1 cellular context compared by ENCODE assay signal in the genomic region with DNA sequence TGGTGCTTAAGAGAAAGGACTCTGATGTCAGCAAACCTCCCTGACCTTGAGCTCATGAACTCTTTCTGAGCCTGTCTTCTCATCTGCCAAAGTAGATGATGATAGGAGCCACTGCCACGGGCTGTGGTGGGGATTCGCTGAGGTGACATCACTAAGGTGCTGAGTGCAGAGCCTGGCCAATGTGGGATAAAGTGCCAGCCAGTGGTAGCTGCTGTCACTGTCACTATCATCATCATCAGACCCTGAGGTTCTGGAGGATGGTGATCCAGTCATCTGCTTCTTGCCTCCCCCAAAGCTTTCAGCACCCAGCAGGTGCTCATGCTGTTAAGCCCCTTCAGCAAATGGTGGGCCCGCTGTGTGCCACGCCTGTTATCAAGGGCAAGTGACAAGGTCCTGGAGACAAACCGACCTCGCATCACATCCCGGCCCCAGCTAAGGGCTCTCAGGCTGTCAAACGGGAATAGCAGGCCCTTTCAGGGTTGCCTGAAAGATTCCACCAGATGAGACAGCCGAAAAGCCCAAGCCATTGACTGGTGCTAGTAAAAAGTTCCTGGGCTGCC.
TF ChIP-seq lines count a peak whose summit lies in the region.

No MANE protein-coding gene starts in this region.

TF ChIP-seq in GM12878, 131 proteins besides CTCF, POLR2A, EP300 and RAD21:
- TF ChIP-seq, protein P1, sequence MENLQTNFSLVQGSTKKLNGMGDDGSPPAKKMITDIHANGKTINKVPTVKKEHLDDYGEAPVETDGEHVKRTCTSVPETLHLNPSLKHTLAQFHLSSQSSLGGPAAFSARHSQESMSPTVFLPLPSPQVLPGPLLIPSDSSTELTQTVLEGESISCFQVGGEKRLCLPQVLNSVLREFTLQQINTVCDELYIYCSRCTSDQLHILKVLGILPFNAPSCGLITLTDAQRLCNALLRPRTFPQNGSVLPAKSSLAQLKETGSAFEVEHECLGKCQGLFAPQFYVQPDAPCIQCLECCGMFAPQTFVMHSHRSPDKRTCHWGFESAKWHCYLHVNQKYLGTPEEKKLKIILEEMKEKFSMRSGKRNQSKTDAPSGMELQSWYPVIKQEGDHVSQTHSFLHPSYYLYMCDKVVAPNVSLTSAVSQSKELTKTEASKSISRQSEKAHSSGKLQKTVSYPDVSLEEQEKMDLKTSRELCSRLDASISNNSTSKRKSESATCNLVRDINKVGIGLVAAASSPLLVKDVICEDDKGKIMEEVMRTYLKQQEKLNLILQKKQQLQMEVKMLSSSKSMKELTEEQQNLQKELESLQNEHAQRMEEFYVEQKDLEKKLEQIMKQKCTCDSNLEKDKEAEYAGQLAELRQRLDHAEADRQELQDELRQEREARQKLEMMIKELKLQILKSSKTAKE (IDR thresholded peaks at IDR 0.05; ENCODE audit: low read depth, poor library complexity, severe bottlenecking) = no peak
- TF ChIP-seq RCOR1 (conservative IDR thresholded peaks at IDR 0.05; ENCODE audit: low read depth, low read length) = no peak
- no peak for TF ChIP-seq CBX5 (IDR thresholded peaks at IDR 0.05; ENCODE audit: low read depth)
- no peak for TF ChIP-seq SIX5 (IDR thresholded peaks at IDR 0.05; ENCODE audit: low read depth, low read length, severe bottlenecking)
- TF ChIP-seq NBN (IDR thresholded peaks at IDR 0.05) = no peak
- no peak for TF ChIP-seq CHD1 (IDR thresholded peaks at IDR 0.05; ENCODE audit: low read depth, low read length)
- TF ChIP-seq SREBF2 (IDR thresholded peaks at IDR 0.05; ENCODE audit: low read length) = no peak
- TF ChIP-seq CBFB (IDR thresholded peaks at IDR 0.05; ENCODE audit: low read depth) = no peak
- TF ChIP-seq NFXL1 (IDR thresholded peaks at IDR 0.05; ENCODE audit: borderline replicate concordance) = no peak
- no peak for TF ChIP-seq ZBTB11 (CRISPR knock-in tag; IDR thresholded peaks at IDR 0.05)
- no peak for TF ChIP-seq IRF4 (IDR thresholded peaks at IDR 0.05; ENCODE audit: low read depth, low read length)
- TF ChIP-seq, protein P2, sequence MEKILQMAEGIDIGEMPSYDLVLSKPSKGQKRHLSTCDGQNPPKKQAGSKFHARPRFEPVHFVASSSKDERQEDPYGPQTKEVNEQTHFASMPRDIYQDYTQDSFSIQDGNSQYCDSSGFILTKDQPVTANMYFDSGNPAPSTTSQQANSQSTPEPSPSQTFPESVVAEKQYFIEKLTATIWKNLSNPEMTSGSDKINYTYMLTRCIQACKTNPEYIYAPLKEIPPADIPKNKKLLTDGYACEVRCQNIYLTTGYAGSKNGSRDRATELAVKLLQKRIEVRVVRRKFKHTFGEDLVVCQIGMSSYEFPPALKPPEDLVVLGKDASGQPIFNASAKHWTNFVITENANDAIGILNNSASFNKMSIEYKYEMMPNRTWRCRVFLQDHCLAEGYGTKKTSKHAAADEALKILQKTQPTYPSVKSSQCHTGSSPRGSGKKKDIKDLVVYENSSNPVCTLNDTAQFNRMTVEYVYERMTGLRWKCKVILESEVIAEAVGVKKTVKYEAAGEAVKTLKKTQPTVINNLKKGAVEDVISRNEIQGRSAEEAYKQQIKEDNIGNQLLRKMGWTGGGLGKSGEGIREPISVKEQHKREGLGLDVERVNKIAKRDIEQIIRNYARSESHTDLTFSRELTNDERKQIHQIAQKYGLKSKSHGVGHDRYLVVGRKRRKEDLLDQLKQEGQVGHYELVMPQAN (conservative IDR thresholded peaks at IDR 0.05) = no peak
- no peak for TF ChIP-seq MEF2B (IDR thresholded peaks at IDR 0.05; ENCODE audit: partially characterized antibody, poor library complexity, severe bottlenecking)
- no peak for TF ChIP-seq KLF5 (IDR thresholded peaks at IDR 0.05; ENCODE audit: partially characterized antibody)
- TF ChIP-seq, protein P3, sequence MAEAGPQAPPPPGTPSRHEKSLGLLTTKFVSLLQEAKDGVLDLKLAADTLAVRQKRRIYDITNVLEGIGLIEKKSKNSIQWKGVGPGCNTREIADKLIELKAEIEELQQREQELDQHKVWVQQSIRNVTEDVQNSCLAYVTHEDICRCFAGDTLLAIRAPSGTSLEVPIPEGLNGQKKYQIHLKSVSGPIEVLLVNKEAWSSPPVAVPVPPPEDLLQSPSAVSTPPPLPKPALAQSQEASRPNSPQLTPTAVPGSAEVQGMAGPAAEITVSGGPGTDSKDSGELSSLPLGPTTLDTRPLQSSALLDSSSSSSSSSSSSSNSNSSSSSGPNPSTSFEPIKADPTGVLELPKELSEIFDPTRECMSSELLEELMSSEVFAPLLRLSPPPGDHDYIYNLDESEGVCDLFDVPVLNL (IDR thresholded peaks at IDR 0.05; ENCODE audit: low read depth, low read length) = no peak
